ENCODE assay signal across 11 cellular contexts in the genomic region with DNA sequence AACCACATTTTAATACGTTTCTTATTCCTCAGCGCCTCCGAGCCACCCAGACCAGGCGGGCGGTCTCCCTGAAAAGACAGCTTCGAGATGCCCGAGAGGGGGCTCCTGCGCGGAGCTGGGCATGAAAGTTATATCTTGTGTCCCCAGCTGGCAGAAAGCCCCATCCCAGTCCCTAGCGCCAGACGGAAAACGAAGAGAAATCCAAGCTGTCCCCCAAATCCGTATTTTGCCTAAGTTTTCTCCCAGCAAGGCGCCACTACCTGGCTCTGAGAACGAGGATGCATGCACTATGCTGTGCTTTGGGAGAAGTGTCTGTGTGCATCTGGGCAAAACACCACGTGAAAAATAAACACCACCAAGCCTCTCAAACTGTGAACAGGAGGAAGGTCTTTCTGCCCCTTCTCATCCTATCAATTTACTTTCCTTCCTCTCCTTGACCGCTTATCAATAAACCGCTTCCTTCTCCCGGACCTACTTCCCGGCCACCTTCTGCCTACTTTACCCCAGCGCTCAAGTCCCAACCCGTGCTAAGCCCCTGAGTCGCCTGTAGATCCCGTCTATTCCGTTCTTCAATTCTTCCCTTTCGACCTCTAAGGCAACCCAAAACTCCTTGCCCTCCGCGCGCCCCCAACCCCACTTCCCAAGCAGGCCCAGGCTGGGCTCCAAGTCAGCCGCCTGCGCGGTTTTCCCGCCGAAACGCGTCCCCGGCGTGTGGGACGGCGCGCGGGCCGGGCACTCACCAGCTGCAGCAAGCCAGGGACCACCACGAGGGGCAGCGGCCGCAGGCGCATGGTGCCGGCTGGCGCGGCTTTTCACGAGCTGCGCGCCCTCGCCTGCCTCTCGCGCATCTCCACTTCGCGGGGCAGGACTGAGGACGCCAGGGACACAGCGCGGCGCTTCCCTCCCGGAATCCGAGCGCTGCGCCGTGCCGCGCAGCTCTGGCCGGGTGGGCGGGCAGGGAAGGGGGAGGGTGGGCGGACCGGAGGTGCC. TPM values are rescaled to one million over a fixed set of nuclear protein-coding genes. Genes with fewer than 3 reads are reported as not detected.
A peak's percentile ranks its signal among the peaks of the same experiment; 100 is the strongest.
DNase-seq lines count a peak whose midpoint lies in the region; ATAC-seq and TF ChIP-seq lines count a peak whose summit lies in the region.
"Had no signal": no experiment of that assay in that cellular context is flagged by ENCODE, and none has a peak within 500 bp of the region (broad histone marks: within the 10 kb centered on the region; RNA-seq: fewer than 3 reads in every experiment).

A gene (minus strand): TSS at position 940 of the 990 bp plus-strand sequence. CDS start 149 bp downstream, at position 791.

- H3K4me1 ChIP-seq in mesendoderm (ENCODE audit: control insufficient read depth, low read depth, low read length) (peaks cover 8% of the 10 kb centered on the region), upper lobe of right lung (peaks cover 5% of the 10 kb centered on the region)

- no peak within 1 kb of the TSS for H3K4ac ChIP-seq in mesendoderm (ENCODE audit: low read depth, low read length)

- H3K79me1 ChIP-seq in mesendoderm (ENCODE audit: low read length), result no peaks in the 10 kb centered on the region

- H2BK120ac ChIP-seq in mesendoderm (ENCODE audit: low read depth, low read length), result no peak within 1 kb of the TSS

- H4K5ac ChIP-seq in mesendoderm (ENCODE audit: low read length), result no peak within 1 kb of the TSS

- H2BK5ac ChIP-seq in mesendoderm (ENCODE audit: low read length), result no peak within 1 kb of the TSS

- peak; percentile 11 for ATAC-seq in upper lobe of right lung
- ATAC-seq in HG02885 (IDR thresholded peaks at IDR 0.05; ENCODE audit: poor library complexity, unreplicated experiment), result no peak
- ATAC-seq in GM19324 (IDR thresholded peaks at IDR 0.05; ENCODE audit: low FRiP score, unreplicated experiment), result no peak
- ATAC-seq: T-helper 17 cell had no signal

- peak within 1 kb of the TSS; percentile 37 for H3K4me3 ChIP-seq in mesendoderm (ENCODE audit: low read length)
- peak within 1 kb of the TSS; percentile 8 for H3K4me3 ChIP-seq in upper lobe of right lung

- no peak within 1 kb of the TSS for H2BK15ac ChIP-seq in mesendoderm (replicated peaks; ENCODE audit: low read depth)

- H3K56ac ChIP-seq in mesendoderm (ENCODE audit: low read length), result peak within 1 kb of the TSS; percentile 83

- WGBS in mesendoderm (ENCODE audit: extremely low coverage, insufficient coverage, low lambda C conversion rate), result no CpG with 5 or more reads among the region's 73 CpGs

- H3K9ac ChIP-seq in mesendoderm (ENCODE audit: low read length), result peak within 1 kb of the TSS; percentile 60

- no peak within 1 kb of the TSS for H3K23ac ChIP-seq in mesendoderm (ENCODE audit: low read length)

- H3K18ac ChIP-seq in mesendoderm (ENCODE audit: low read length), result peak within 1 kb of the TSS; percentile 2

- H3K27me3 ChIP-seq in mesendoderm (ENCODE audit: insufficient read depth, low read length, poor library complexity) (peaks cover 24% of the 10 kb centered on the region), upper lobe of right lung (peaks cover 55% of the 10 kb centered on the region)

- DNase-seq in NCI-H524 (lab: John Stamatoyannopoulos, UW), result peak; percentile 23 to 57
- DNase-seq in NCI-H524 treated with DMSO at 0.1 percent for 48 hours (lab: John Stamatoyannopoulos, UW), result no peak
- peak; percentile 80 for DNase-seq in ecto neural progenitor cell (ENCODE audit: low spot score)
- DNase-seq in mesendoderm, result peak; percentile 56
- DNase-seq in upper lobe of right lung, result no peak
- no peak for DNase-seq in KBM-7
- DNase-seq: T-helper 17 cell had no signal

- intact Hi-C loops in upper lobe of right lung (cut with DNase I), result no loop called here

- peak within 1 kb of the TSS; percentile 88 for H3K4me2 ChIP-seq in mesendoderm (ENCODE audit: low read length)

- H2AK5ac ChIP-seq in mesendoderm (ENCODE audit: low read length), result no peak within 1 kb of the TSS

- no peaks in the 10 kb centered on the region for H3K9me3 ChIP-seq in upper lobe of right lung

- TF ChIP-seq CTCF in upper lobe of right lung (IDR thresholded peaks at IDR 0.05), result no peak

- H3K79me2 ChIP-seq in mesendoderm (ENCODE audit: control insufficient read depth, insufficient read depth, low read length), result no peaks in the 10 kb centered on the region

- H4K8ac ChIP-seq in mesendoderm (ENCODE audit: low read depth, low read length), result no peak within 1 kb of the TSS

- H3K27ac ChIP-seq in mesendoderm (ENCODE audit: low read depth, low read length) (no peak within 1 kb of the TSS), upper lobe of right lung (no peak within 1 kb of the TSS)

- in situ Hi-C loops in KBM-7 (cut with MboI; ENCODE audit: low pct_unique_long_range_greater_than_20kb, low sequenced_read_pairs), result no loop called here

- H3K36me3 ChIP-seq in mesendoderm (ENCODE audit: control insufficient read depth, insufficient read depth, low read length) (no peaks in the 10 kb centered on the region), upper lobe of right lung (no peaks in the 10 kb centered on the region)

RNA-seq across cellular contexts. Expression of the gene that starts here (rescaled TPM):
- polyA plus RNA-seq in mesendoderm (2013, experiment 1 of 2), result 0.80 TPM
- 0.94 TPM for polyA plus RNA-seq in mesendoderm (2013, experiment 2 of 2)
- total RNA-seq in upper lobe of right lung, result not detected
- total RNA-seq: subcutaneous adipose tissue, T-helper 17 cell had no signal
- polyA plus RNA-seq: BJ had no signal

Comparison
In these comparisons a context has a peak if more than half of its experiments do, and no peak if none do; other contexts are left out.
1. DNase-seq: peak in NCI-H524 (2 of 2), ecto neural progenitor cell (single experiment) and mesendoderm (single experiment); none in NCI-H524 treated with DMSO at 0.1 percent for 48 hours (single experiment), upper lobe of right lung (single experiment) and KBM-7 (single experiment).
2. Peak in ATAC-seq and H3K4me3 ChIP-seq in upper lobe of right lung; RNA of the gene not detected or under 1 TPM.